12 cellular contexts compared by ENCODE assay signal in genomic region chr17:55549140-55549539, GRCh38. TPM values are rescaled to one million over a fixed set of nuclear protein-coding genes. Genes with fewer than 3 reads are reported as not detected.
DNase-seq lines count a peak whose midpoint lies in the region; ATAC-seq, FAIRE-seq and TF ChIP-seq lines count a peak whose summit lies in the region.
"Had no signal": no experiment of that assay in that cellular context is flagged by ENCODE, and none has a peak within 500 bp of the region (broad histone marks: within the 10 kb centered on the region; RNA-seq: fewer than 3 reads in every experiment).

No MANE protein-coding gene starts in this region.

- H4K20me1 ChIP-seq in K562 (replicated peaks; ENCODE audit: control insufficient read depth, insufficient read depth, low read length) (no peaks in the 10 kb centered on the region), smooth muscle cell (ENCODE audit: low read depth) (no peaks in the 10 kb centered on the region)

- H3K9ac ChIP-seq in K562 (ENCODE audit: insufficient read depth in 1 of 2, low read depth in 2 of 2, low read length in 2 of 2) (no peak overlapping the region), smooth muscle cell (ENCODE audit: low read depth) (no peak overlapping the region)

- peaks cover 0 to 3% of the 10 kb centered on the region in 2 experiments; a peak in 2 of 5 replicates for H3K4me1 ChIP-seq in K562 (replicated peaks in 1 of 2; ENCODE audit: control insufficient read depth in 2 of 2, insufficient read depth in 2 of 2, low read length in 2 of 2)
- H3K4me1 ChIP-seq in smooth muscle cell (ENCODE audit: low read depth), result no peaks in the 10 kb centered on the region
- H3K4me1 ChIP-seq in esophagus squamous epithelium, result no peaks in the 10 kb centered on the region

- no peaks in the 10 kb centered on the region for H3F3A ChIP-seq in smooth muscle cell (ENCODE audit: low read depth)

- H3K9me1 ChIP-seq in K562 (ENCODE audit: control insufficient read depth, insufficient read depth, low read length), result no peaks in the 10 kb centered on the region

- FAIRE-seq in K562 (lab: Jason Lieb, UNC), result peak; percentile 70

- ATAC-seq in K562, result peak; percentile 94

- BruUV-seq in K562 (replicated peaks; lab: Mats Ljungman, UMichigan), result no TSS peak

- WGBS in K562 (ENCODE audit: insufficient coverage, low coverage, missing lambda C conversion rate), result 0% methylated on average over 2 of the region's 2 CpGs
- 30% methylated on average over 2 of the region's 2 CpGs for WGBS in smooth muscle cell (ENCODE audit: low lambda C conversion rate)
- WGBS in esophagus squamous epithelium, 2 donors, result 32 to 62% methylated on average over 2 of the region's 2 CpGs

- TF ChIP-seq CTCF in K562 (IDR thresholded peaks at IDR 0.05 in 2 of 3, conservative IDR thresholded peaks at IDR 0.05 in 1 of 3; ENCODE audit: insufficient read depth in 2 of 3, low read depth in 1 of 3, low read length in 3 of 3) (peak; percentile 56 to 86 (median 85); a peak in 5 of 6 replicates), smooth muscle cell (IDR thresholded peaks at IDR 0.05; ENCODE audit: borderline replicate concordance, insufficient read depth, poor library complexity, severe bottlenecking) (peak; percentile 16), esophagus squamous epithelium (IDR thresholded peaks at IDR 0.05) (peak in 1 of 6 experiments; percentile 20)

- H3K27ac ChIP-seq in K562 (ENCODE audit: extremely low read depth, low read depth, low read length) (no peak overlapping the region), smooth muscle cell (ENCODE audit: low read depth) (no peak overlapping the region), esophagus squamous epithelium (no peak overlapping the region)

- H3K9me3 ChIP-seq in K562 (replicated peaks; ENCODE audit: control insufficient read depth, insufficient read depth, low read depth, low read length) (no peaks in the 10 kb centered on the region), smooth muscle cell (replicated peaks; ENCODE audit: low read depth) (no peaks in the 10 kb centered on the region), esophagus squamous epithelium (no peaks in the 10 kb centered on the region)

- TF ChIP-seq EP300 in K562 (IDR thresholded peaks at IDR 0.05; ENCODE audit: low read length), result no peak

- no peak overlapping the region for H3K4me3 ChIP-seq in K562
- no peak overlapping the region for H3K4me3 ChIP-seq in smooth muscle cell
- no peak overlapping the region for H3K4me3 ChIP-seq in esophagus squamous epithelium

- in situ Hi-C loops in K562 (cut with MboI), result loop anchor here (25.0 kb wide), 1 partner anchor 763 kb away; no protein-coding TSS in a partner anchor

- POLR2A ChIA-PET in K562 (lab: Yijun Ruan, JAX), result no interaction called here
- POLR2A ChIA-PET in HEK293T (lab: Yijun Ruan, JAX), result no interaction called here

- DNase-seq in NCI-H82 (lab: John Stamatoyannopoulos, UW), result peak; percentile 51
- no peak for DNase-seq in NCI-H82 treated with DMSO at 0.1 percent for 48 hours (lab: John Stamatoyannopoulos, UW; ENCODE audit: unreplicated experiment)
- peak; percentile 50 for DNase-seq in M059J (ENCODE audit: low read depth)
- DNase-seq in K562 (ENCODE audit: extremely low read depth in 1 of 4, low spot score in 3 of 4), result peak in 2 of 4 experiments; percentile 39 to 60
- DNase-seq in smooth muscle cell (lab: John Stamatoyannopoulos, UW; ENCODE audit: unreplicated experiment), result no peak
- no peak for DNase-seq in esophagus squamous epithelium (lab: John Stamatoyannopoulos, UW)
- DNase-seq in ecto neural progenitor cell (ENCODE audit: low spot score), result no peak
- DNase-seq in HEK293T (ENCODE audit: extremely low spot score), result no peak
- DNase-seq: activated CD4-positive, alpha-beta T cell treated with anti-CD3 and anti-CD28 coated beads, Interleukin-2, amount 50 U/mL, for 48 hours; cerebellar nuclear complex; GOT3; NCI-H146 had no signal

- H2AFZ ChIP-seq in K562 (ENCODE audit: low read depth, low read length) (peak overlapping the region; percentile 57; the same call in 1 of the 2 replicates), smooth muscle cell (ENCODE audit: low read depth) (no peak overlapping the region)

- TF ChIP-seq RAD21 in K562 (CRISPR knock-in tag; conservative IDR thresholded peaks at IDR 0.05 in 1 of 2, IDR thresholded peaks at IDR 0.05 in 1 of 2), result peak; percentile 61 to 95

- intact Hi-C loops in K562 (cut with micrococcal nuclease), result loop anchor here (1.0 to 5.0 kb wide), 3 partner anchors 38 to 170 kb away; no protein-coding TSS in a partner anchor
- intact Hi-C loops in esophagus squamous epithelium (cut with DNase I), result no loop called here

- H3K27me3 ChIP-seq in K562 (ENCODE audit: control insufficient read depth in 2 of 2, insufficient read depth in 2 of 2, low read length in 2 of 2) (no peaks in the 10 kb centered on the region), smooth muscle cell (ENCODE audit: low read depth) (no peaks in the 10 kb centered on the region), esophagus squamous epithelium (no peaks in the 10 kb centered on the region)

- H3K79me2 ChIP-seq in K562 (ENCODE audit: control insufficient read depth, insufficient read depth, low read length) (no peaks in the 10 kb centered on the region), smooth muscle cell (ENCODE audit: low read depth) (no peaks in the 10 kb centered on the region)

- H3K4me2 ChIP-seq in K562 (ENCODE audit: insufficient read depth, low read length) (no peak overlapping the region), smooth muscle cell (no peak overlapping the region)

- TF ChIP-seq POLR2A in K562 (conservative IDR thresholded peaks at IDR 0.05) (no peak), esophagus squamous epithelium (IDR thresholded peaks at IDR 0.05) (no peak)

- CTCF ChIA-PET in K562 (lab: Yijun Ruan, JAX; ENCODE audit: low intra/inter-chr PET ratio) (interaction anchor here (2.0 kb wide), 1 partner anchor 22 kb away, joined by 5 read pairs; no protein-coding TSS in a partner anchor), HEK293T (lab: Yijun Ruan, JAX) (interaction anchor here (0.7 to 0.9 kb wide), 2 partner anchors 53 to 187 kb away, joined by 3 read pairs; no protein-coding TSS in a partner anchor)

- no peaks in the 10 kb centered on the region for H3K36me3 ChIP-seq in K562 (ENCODE audit: control insufficient read depth, insufficient read depth, low read length)
- no peaks in the 10 kb centered on the region for H3K36me3 ChIP-seq in smooth muscle cell (ENCODE audit: low read depth)
- no peaks in the 10 kb centered on the region for H3K36me3 ChIP-seq in esophagus squamous epithelium

TF ChIP-seq in K562, 482 proteins besides CTCF, POLR2A, EP300 and RAD21 (continues in another document):
- TF ChIP-seq ARID2 (IDR thresholded peaks at IDR 0.05), result peak; percentile 44; the same call in 1 of the 2 replicates
- TF ChIP-seq NR3C1 (CRISPR knock-in tag; IDR thresholded peaks at IDR 0.05), result no peak
- TF ChIP-seq THAP7 (CRISPR knock-in tag; IDR thresholded peaks at IDR 0.05), result no peak
- no peak for TF ChIP-seq CCNT2 (IDR thresholded peaks at IDR 0.05; ENCODE audit: borderline replicate concordance, extremely low read depth, insufficient read length, low read depth, low read length)

TF ChIP-seq in HEK293T, 16 proteins besides CTCF, POLR2A, EP300 and RAD21:
- TF ChIP-seq PKNOX1 (IDR thresholded peaks at IDR 0.05), result no peak
- no peak for TF ChIP-seq HDGF (IDR thresholded peaks at IDR 0.05; ENCODE audit: borderline replicate concordance)
- TF ChIP-seq FOXK2 (IDR thresholded peaks at IDR 0.05), result no peak
- no peak for TF ChIP-seq LEF1 (IDR thresholded peaks at IDR 0.05; ENCODE audit: borderline replicate concordance)
- no peak for TF ChIP-seq FOXM1 (IDR thresholded peaks at IDR 0.05; ENCODE audit: borderline replicate concordance)
- no peak for TF ChIP-seq ARNT (IDR thresholded peaks at IDR 0.05)
- TF ChIP-seq BHLHE40 (IDR thresholded peaks at IDR 0.05; ENCODE audit: borderline replicate concordance), result no peak
- no peak for TF ChIP-seq FOXA1 (IDR thresholded peaks at IDR 0.05)
- no peak for TF ChIP-seq SUZ12 (IDR thresholded peaks at IDR 0.05)
- TF ChIP-seq ELF4 (IDR thresholded peaks at IDR 0.05), result no peak
- TF ChIP-seq L3MBTL2 (conservative IDR thresholded peaks at IDR 0.05), result no peak
- TF ChIP-seq ZNF384 (IDR thresholded peaks at IDR 0.05), result no peak
- no peak for TF ChIP-seq TARDBP (IDR thresholded peaks at IDR 0.05)
- TF ChIP-seq SP1 (IDR thresholded peaks at IDR 0.05), result no peak

RNA-seq across cellular contexts. Expression of gene SMIM36, which starts 37.9 kb away (rescaled TPM):
- total RNA-seq in M059J (2014; rRNA removed; shearing (Covaris generic)), result not detected in 2 replicates
- total RNA-seq in K562 (2011; cell fraction: chromatin; rRNA removed; ENCODE audit: low replicate concordance), result not detected in 2 replicates
- not detected in 2 replicates for total RNA-seq in K562 (2011; cell fraction: nucleolus; rRNA removed)
- total RNA-seq in K562 (2011; cell fraction: nucleoplasm; rRNA removed), result not detected in 2 replicates
- total RNA-seq in K562 (2014; rRNA removed) (not detected in 2 replicates), K562 (2014; rRNA removed; fragmentation: Illumina TruSeq; extraction: Trizol) (not detected in 2 replicates), K562 (2015; rRNA removed; fragmentation: Illumina TruSeq; extraction: Trizol) (not detected in 2 replicates), K562 (2021) (not detected in 2 replicates), smooth muscle cell (not detected in 2 replicates), esophagus squamous epithelium (not detected)
- polyA plus RNA-seq in K562 (2011; rRNA removed) (not detected in 2 replicates), K562 (2014; fragmentation: Illumina TruSeq; extraction: Trizol) (not detected in 2 replicates), K562 (2014; fragmentation: Nextera tagmentation; extraction: Ambion mirVana) (not detected), K562 (2014; rRNA removed) (not detected in 2 replicates), smooth muscle cell (not detected in 2 replicates)
- not detected in 2 replicates for polyA plus RNA-seq in K562 (2011; cell fraction: cytosol; rRNA removed)
- not detected in 2 replicates for polyA plus RNA-seq in K562 (2011; cell fraction: nucleus; rRNA removed)
- polyA plus RNA-seq in K562 (2012), result not detected in 2 replicates
- not detected in 2 replicates for polyA minus RNA-seq in K562 (2011; rRNA and poly(A)+ RNA removed)
- polyA minus RNA-seq in K562 (2011; cell fraction: cytosol; rRNA and poly(A)+ RNA removed), result not detected in 2 replicates
- not detected in 2 replicates for polyA minus RNA-seq in K562 (2011; cell fraction: nucleus; rRNA and poly(A)+ RNA removed)

Comparison
In these comparisons a context has a peak if more than half of its experiments do, and no peak if none do; other contexts are left out.
1. DNase-seq: peak in NCI-H82 (single experiment) and M059J (single experiment); none in NCI-H82 treated with DMSO at 0.1 percent for 48 hours (single experiment), smooth muscle cell (single experiment), esophagus squamous epithelium (single experiment), ecto neural progenitor cell (single experiment) and HEK293T (single experiment).